2 cellular contexts compared by ENCODE assay signal in the genomic region with DNA sequence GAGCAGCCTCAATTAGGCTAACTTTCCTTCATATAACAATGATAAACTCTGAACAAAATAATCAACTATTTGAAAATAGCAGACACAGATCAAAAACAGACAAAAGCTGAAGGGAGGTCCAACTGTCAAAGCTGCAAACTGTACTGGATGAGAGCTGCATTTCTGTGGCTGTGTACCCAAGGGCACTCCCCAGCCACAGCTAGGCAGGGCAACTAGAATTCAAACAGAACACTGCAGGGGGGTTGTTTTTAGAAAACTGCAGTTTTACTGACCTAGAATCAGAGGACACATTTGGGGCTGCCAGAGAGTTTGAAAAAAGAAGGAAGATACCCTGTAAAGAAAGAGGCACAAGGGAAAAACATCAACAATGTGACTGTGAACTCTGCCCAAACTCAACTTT.
TF ChIP-seq lines count a peak whose summit lies in the region.

No MANE protein-coding gene starts in this region.

TF ChIP-seq in SK-N-SH treated with all-trans-retinoic acid at 6 μM for 48 hours, 23 proteins besides CTCF, POLR2A, EP300 and RAD21 (continued from another document):
- TF ChIP-seq GLIS3 (CRISPR knock-in tag; IDR thresholded peaks at IDR 0.05) (no peak), TOX (CRISPR knock-in tag; IDR thresholded peaks at IDR 0.05; ENCODE audit: borderline replicate concordance) (no peak), ESRRG (CRISPR knock-in tag; IDR thresholded peaks at IDR 0.05) (no peak), ZNF8 (CRISPR knock-in tag; IDR thresholded peaks at IDR 0.05) (no peak), PPARA (CRISPR knock-in tag; IDR thresholded peaks at IDR 0.05; ENCODE audit: borderline replicate concordance) (no peak), ZNF565 (CRISPR knock-in tag; conservative IDR thresholded peaks at IDR 0.05; ENCODE audit: low read depth) (no peak), ZFP30 (CRISPR knock-in tag; IDR thresholded peaks at IDR 0.05) (no peak), SNAI2 (CRISPR knock-in tag; IDR thresholded peaks at IDR 0.05) (no peak)
- TF ChIP-seq, protein P1, sequence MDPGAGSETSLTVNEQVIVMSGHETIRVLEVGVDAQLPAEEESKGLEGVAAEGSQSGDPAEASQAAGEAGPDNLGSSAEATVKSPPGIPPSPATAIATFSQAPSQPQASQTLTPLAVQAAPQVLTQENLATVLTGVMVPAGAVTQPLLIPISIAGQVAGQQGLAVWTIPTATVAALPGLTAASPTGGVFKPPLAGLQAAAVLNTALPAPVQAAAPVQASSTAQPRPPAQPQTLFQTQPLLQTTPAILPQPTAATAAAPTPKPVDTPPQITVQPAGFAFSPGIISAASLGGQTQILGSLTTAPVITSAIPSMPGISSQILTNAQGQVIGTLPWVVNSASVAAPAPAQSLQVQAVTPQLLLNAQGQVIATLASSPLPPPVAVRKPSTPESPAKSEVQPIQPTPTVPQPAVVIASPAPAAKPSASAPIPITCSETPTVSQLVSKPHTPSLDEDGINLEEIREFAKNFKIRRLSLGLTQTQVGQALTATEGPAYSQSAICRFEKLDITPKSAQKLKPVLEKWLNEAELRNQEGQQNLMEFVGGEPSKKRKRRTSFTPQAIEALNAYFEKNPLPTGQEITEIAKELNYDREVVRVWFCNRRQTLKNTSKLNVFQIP (CRISPR knock-in tag; IDR thresholded peaks at IDR 0.05; ENCODE audit: borderline replicate concordance, low read depth), result no peak
- TF ChIP-seq, protein P2, sequence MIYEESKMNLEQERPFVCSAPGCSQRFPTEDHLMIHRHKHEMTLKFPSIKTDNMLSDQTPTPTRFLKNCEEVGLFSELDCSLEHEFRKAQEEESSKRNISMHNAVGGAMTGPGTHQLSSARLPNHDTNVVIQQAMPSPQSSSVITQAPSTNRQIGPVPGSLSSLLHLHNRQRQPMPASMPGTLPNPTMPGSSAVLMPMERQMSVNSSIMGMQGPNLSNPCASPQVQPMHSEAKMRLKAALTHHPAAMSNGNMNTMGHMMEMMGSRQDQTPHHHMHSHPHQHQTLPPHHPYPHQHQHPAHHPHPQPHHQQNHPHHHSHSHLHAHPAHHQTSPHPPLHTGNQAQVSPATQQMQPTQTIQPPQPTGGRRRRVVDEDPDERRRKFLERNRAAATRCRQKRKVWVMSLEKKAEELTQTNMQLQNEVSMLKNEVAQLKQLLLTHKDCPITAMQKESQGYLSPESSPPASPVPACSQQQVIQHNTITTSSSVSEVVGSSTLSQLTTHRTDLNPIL (CRISPR knock-in tag; IDR thresholded peaks at IDR 0.05; ENCODE audit: low read depth), result no peak
TF ChIP-seq in SK-N-SH treated with all-trans-retinoic acid at 6 μM for 48 hours: peak in this region for 0.

TF ChIP-seq in SK-N-SH, 30 proteins besides CTCF, POLR2A, EP300 and RAD21 (continued from another document):
- TF ChIP-seq, protein P3, sequence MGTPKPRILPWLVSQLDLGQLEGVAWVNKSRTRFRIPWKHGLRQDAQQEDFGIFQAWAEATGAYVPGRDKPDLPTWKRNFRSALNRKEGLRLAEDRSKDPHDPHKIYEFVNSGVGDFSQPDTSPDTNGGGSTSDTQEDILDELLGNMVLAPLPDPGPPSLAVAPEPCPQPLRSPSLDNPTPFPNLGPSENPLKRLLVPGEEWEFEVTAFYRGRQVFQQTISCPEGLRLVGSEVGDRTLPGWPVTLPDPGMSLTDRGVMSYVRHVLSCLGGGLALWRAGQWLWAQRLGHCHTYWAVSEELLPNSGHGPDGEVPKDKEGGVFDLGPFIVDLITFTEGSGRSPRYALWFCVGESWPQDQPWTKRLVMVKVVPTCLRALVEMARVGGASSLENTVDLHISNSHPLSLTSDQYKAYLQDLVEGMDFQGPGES (IDR thresholded peaks at IDR 0.05; ENCODE audit: low read depth, low read length), result no peak
- TF ChIP-seq, protein P4, sequence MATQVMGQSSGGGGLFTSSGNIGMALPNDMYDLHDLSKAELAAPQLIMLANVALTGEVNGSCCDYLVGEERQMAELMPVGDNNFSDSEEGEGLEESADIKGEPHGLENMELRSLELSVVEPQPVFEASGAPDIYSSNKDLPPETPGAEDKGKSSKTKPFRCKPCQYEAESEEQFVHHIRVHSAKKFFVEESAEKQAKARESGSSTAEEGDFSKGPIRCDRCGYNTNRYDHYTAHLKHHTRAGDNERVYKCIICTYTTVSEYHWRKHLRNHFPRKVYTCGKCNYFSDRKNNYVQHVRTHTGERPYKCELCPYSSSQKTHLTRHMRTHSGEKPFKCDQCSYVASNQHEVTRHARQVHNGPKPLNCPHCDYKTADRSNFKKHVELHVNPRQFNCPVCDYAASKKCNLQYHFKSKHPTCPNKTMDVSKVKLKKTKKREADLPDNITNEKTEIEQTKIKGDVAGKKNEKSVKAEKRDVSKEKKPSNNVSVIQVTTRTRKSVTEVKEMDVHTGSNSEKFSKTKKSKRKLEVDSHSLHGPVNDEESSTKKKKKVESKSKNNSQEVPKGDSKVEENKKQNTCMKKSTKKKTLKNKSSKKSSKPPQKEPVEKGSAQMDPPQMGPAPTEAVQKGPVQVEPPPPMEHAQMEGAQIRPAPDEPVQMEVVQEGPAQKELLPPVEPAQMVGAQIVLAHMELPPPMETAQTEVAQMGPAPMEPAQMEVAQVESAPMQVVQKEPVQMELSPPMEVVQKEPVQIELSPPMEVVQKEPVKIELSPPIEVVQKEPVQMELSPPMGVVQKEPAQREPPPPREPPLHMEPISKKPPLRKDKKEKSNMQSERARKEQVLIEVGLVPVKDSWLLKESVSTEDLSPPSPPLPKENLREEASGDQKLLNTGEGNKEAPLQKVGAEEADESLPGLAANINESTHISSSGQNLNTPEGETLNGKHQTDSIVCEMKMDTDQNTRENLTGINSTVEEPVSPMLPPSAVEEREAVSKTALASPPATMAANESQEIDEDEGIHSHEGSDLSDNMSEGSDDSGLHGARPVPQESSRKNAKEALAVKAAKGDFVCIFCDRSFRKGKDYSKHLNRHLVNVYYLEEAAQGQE (IDR thresholded peaks at IDR 0.05; ENCODE audit: low read depth, low read length), result no peak
